In the genomic region with DNA sequence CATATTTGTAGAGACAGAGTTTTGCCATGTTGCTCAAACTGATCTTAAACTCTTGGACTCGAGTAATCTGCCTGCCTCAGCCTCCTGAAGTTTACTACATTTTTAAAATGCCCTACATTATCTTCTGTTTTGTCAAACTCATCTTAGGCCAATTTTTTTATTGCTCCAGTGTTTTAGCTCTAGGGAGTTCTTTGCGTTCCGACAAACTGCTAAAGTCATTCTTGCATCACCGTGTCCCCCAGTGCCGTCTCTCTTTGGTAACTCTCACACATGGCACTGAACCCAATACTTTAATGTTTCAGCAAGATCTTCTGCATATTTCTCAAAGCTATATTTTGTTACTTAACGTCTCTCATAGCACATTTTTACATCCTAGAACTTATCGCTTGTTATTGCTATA, we compare ENCODE assay signal across 22 cellular contexts.
A peak's percentile ranks its signal among the peaks of the same experiment; 100 is the strongest.
DNase-seq lines count a peak whose midpoint lies in the region; ATAC-seq and TF ChIP-seq lines count a peak whose summit lies in the region.
"Had no signal": no experiment of that assay in that cellular context is flagged by ENCODE, and none has a peak within 500 bp of the region (broad histone marks: within the 10 kb centered on the region; RNA-seq: fewer than 3 reads in every experiment).

No MANE protein-coding gene starts in this region.

- in situ Hi-C loops in gastrocnemius medialis (cut with MboI; ENCODE audit: low sequenced_read_pairs in 4 of 4) = no loop called here

- intact Hi-C loops in gastrocnemius medialis (cut with DNase I; ENCODE audit: low total_unique reads) = no loop called here

- no peak for TF ChIP-seq CTCF in gastrocnemius medialis (IDR thresholded peaks at IDR 0.05 in 4 of 5, conservative IDR thresholded peaks at IDR 0.05 in 1 of 5)

- H3K9me3 ChIP-seq in gastrocnemius medialis = no peaks in the 10 kb centered on the region
- H3K9me3 ChIP-seq: BE2C, BLaER1 had no signal

- H3K27me3 ChIP-seq in gastrocnemius medialis = no peaks in the 10 kb centered on the region
- H3K27me3 ChIP-seq: BE2C, BLaER1 had no signal

- no peaks in the 10 kb centered on the region for H3K4me1 ChIP-seq in gastrocnemius medialis
- H3K4me1 ChIP-seq: BE2C, BLaER1 had no signal

- peak; percentile 9 for DNase-seq in fibroblast of gingiva (ENCODE audit: low read depth)
- DNase-seq in gastrocnemius medialis = peak; percentile 8 to 41
- no peak for DNase-seq in HK-2 (ENCODE audit: unreplicated experiment)
- DNase-seq in activated CD4-positive, alpha-beta T cell treated with anti-CD3 and anti-CD28 coated beads, Interleukin-2, amount 50 U/mL, for 1 hour = no peak
- no peak for DNase-seq in NCI-H187 (lab: John Stamatoyannopoulos, UW)
- DNase-seq: 8988T; ACHN; BE2C; C1 segment of cervical spinal cord; CD4-positive, alpha-beta memory T cell; CD4-positive, CD25-positive, alpha-beta regulatory T cell; CD8-positive, alpha-beta memory T cell; COR-L47; DMS 273 treated with DMSO at 0.1 percent for 48 hours; DMS153; DMS53; DMS79; DND-41; EL; GDM1 had no signal

- TF ChIP-seq POLR2A in gastrocnemius medialis (IDR thresholded peaks at IDR 0.05) = no peak

- no peak overlapping the region for H3K27ac ChIP-seq in gastrocnemius medialis
- H3K27ac ChIP-seq: BLaER1 had no signal

- peak; percentile 62 to 64 for ATAC-seq in gastrocnemius medialis
- ATAC-seq: GM12878 had no signal

- H3K4me3 ChIP-seq in gastrocnemius medialis = no peak overlapping the region
- H3K4me3 ChIP-seq: BLaER1, GM12878 had no signal

- H3K36me3 ChIP-seq in gastrocnemius medialis = no peaks in the 10 kb centered on the region
- H3K36me3 ChIP-seq: BE2C, BLaER1 had no signal

Comparison
In these comparisons a context has a peak if more than half of its experiments do, and no peak if none do; other contexts are left out.
1. DNase-seq: peak in fibroblast of gingiva (single experiment) and gastrocnemius medialis (2 of 2); none in HK-2 (single experiment), activated CD4-positive, alpha-beta T cell treated with anti-CD3 and anti-CD28 coated beads, Interleukin-2, amount 50 U/mL, for 1 hour (single experiment) and NCI-H187 (0 of 2).